In genomic region chr5:32315221-32316014, GRCh38 we compare ENCODE assay signal across 31 cellular contexts. TPM values are rescaled to one million over a fixed set of nuclear protein-coding genes. Genes with fewer than 3 reads are reported as not detected.
DNase-seq lines count a peak whose midpoint lies in the region; ATAC-seq and TF ChIP-seq lines count a peak whose summit lies in the region.
"Had no signal": no experiment of that assay in that cellular context is flagged by ENCODE, and none has a peak within 500 bp of the region (broad histone marks: within the 10 kb centered on the region; RNA-seq: fewer than 3 reads in every experiment).

No MANE protein-coding gene starts in this region.

- no peaks in the 10 kb centered on the region for H3K27me3 Mint-ChIP-seq in activated T-cell treated with anti-CD3 and anti-CD28 coated beads, Interleukin-2, amount 50 U/mL, for 72 hours (ENCODE audit: low read depth)
- H3K27me3 Mint-ChIP-seq in glutamatergic neuron (ENCODE audit: unreplicated experiment) (peaks cover 4% of the 10 kb centered on the region), osteocyte (ENCODE audit: unreplicated experiment) (no peaks in the 10 kb centered on the region)
- H3K27me3 Mint-ChIP-seq: activated B cell treated with CpG ODN at 0.5 μM for 24 hours had no signal

- H3K4me1 Mint-ChIP-seq in activated T-cell treated with anti-CD3 and anti-CD28 coated beads, Interleukin-2, amount 50 U/mL, for 72 hours (ENCODE audit: low read depth), result peaks cover 22% of the 10 kb centered on the region
- H3K4me1 Mint-ChIP-seq in glutamatergic neuron (ENCODE audit: low read depth, unreplicated experiment) (peaks cover 9% of the 10 kb centered on the region), osteocyte (ENCODE audit: unreplicated experiment) (peaks cover 13% of the 10 kb centered on the region)

- no peak overlapping the region for H3K27ac Mint-ChIP-seq in activated T-cell treated with anti-CD3 and anti-CD28 coated beads, Interleukin-2, amount 50 U/mL, for 72 hours
- H3K27ac Mint-ChIP-seq in glutamatergic neuron (ENCODE audit: unreplicated experiment) (no peak overlapping the region), osteocyte (ENCODE audit: unreplicated experiment) (no peak overlapping the region)
- H3K27ac Mint-ChIP-seq: activated B cell treated with CpG ODN at 0.5 μM for 24 hours, GM23338 had no signal

- H3K4me3 ChIP-seq in HEK293 (ENCODE audit: low read depth, low read length), result no peak overlapping the region
- H3K4me3 ChIP-seq: A549, GM23338, left lung, pancreas, testis had no signal

- POLR2A ChIA-PET in HEK293 (lab: Yijun Ruan, JAX), result no interaction called here

- DNase-seq in activated T-cell treated with anti-CD3 and anti-CD28 coated beads, Interleukin-2, amount 50 U/mL, for 48 hours, result peak; percentile 6 to 7
- DNase-seq in activated T-cell treated with anti-CD3 and anti-CD28 coated beads, Interleukin-2, amount 50 U/mL, for 72 hours, result no peak
- DNase-seq in glutamatergic neuron (no peak), osteocyte (ENCODE audit: extremely low spot score, unreplicated experiment) (peak; percentile 27), NCI-H1417 treated with DMSO at 0.1 percent for 48 hours (lab: John Stamatoyannopoulos, UW) (no peak)
- DNase-seq in activated CD4-positive, CD25-positive, alpha-beta regulatory T cell treated with anti-CD3 and anti-CD28 coated beads, Interleukin-2, amount 50 U/mL, for 72 hours, result no peak
- DNase-seq: activated B cell treated with CpG ODN at 0.5 μM for 24 hours; activated CD4-positive, alpha-beta T cell treated with anti-CD3 and anti-CD28 coated beads, Interleukin-2, amount 50 U/mL, for 1 hour; CD8-positive, alpha-beta T cell; central memory CD4-positive, alpha-beta T cell; cortex of kidney; effector memory CD4-positive, alpha-beta T cell; islet precursor cell; KBM-7; left lung; mesendoderm; NCI-H1105; NCI-H187 treated with DMSO at 0.1 percent for 48 hours; NCI-H2171; NCI-H510A; right cardiac atrium; SIG-M5; stimulated activated CD4-positive, alpha-beta T cell treated with anti-CD3 and anti-CD28 coated beads, Interleukin-1b, Interleukin-23, amount 100 ng/mL, for 48 hours; stimulated activated naive CD8-positive, alpha-beta T cell treated with anti-CD3 and anti-CD28 coated beads, Interleukin-15, Interleukin-2, amounts not matched to agents 100 U/mL and 50 U/mL, for 24 hours; testis had no signal

- H3K4me1 ChIP-seq in HEK293 (ENCODE audit: control insufficient read depth, insufficient read depth, low read length), result peaks cover 8% of the 10 kb centered on the region; the same call in 1 of the 2 replicates

- no peak overlapping the region for H3K4me3 Mint-ChIP-seq in activated T-cell treated with anti-CD3 and anti-CD28 coated beads, Interleukin-2, amount 50 U/mL, for 72 hours
- H3K4me3 Mint-ChIP-seq in glutamatergic neuron (ENCODE audit: unreplicated experiment), result peak overlapping the region; percentile 20
- peak overlapping the region; percentile 42 for H3K4me3 Mint-ChIP-seq in osteocyte (ENCODE audit: unreplicated experiment)

- CTCF ChIA-PET in HEK293 (lab: Yijun Ruan, JAX), result no interaction called here

- no peak overlapping the region for H3K27ac ChIP-seq in HEK293 (ENCODE audit: extremely low read depth, low read depth, low read length)
- H3K27ac ChIP-seq: A549, epithelial cell of prostate, testis had no signal

- ATAC-seq in activated T-cell treated with anti-CD3 and anti-CD28 coated beads, Interleukin-2, amount 50 U/mL, for 72 hours (replicated peaks in 1 of 2), result no peak
- ATAC-seq in HG02610 (IDR thresholded peaks at IDR 0.05; ENCODE audit: unreplicated experiment), result no peak
- ATAC-seq: A549; CD8-positive, alpha-beta T cell; GM23338; left lung; right cardiac atrium; stimulated activated naive CD8-positive, alpha-beta T cell treated with anti-CD3 and anti-CD28 coated beads, Interleukin-15, Interleukin-2, amounts not matched to agents 100 U/mL and 50 U/mL, for 24 hours had no signal

- peaks cover 0 to 2% of the 10 kb centered on the region in 2 donors for H3K36me3 Mint-ChIP-seq in activated T-cell treated with anti-CD3 and anti-CD28 coated beads, Interleukin-2, amount 50 U/mL, for 72 hours (ENCODE audit: insufficient read depth in 2 of 2)
- H3K36me3 Mint-ChIP-seq in glutamatergic neuron (ENCODE audit: unreplicated experiment) (no peaks in the 10 kb centered on the region), osteocyte (ENCODE audit: unreplicated experiment) (peaks cover 4% of the 10 kb centered on the region)

- no peaks in the 10 kb centered on the region for H3K9me3 ChIP-seq in HEK293 (ENCODE audit: control insufficient read depth, insufficient read depth, low read depth, low read length)
- H3K9me3 ChIP-seq: A549, left lung, pancreas, testis had no signal

- H3K36me3 ChIP-seq in HEK293 (ENCODE audit: control insufficient read depth in 2 of 2, insufficient read depth in 1 of 2, low read length in 2 of 2), result no peaks in the 10 kb centered on the region
- H3K36me3 ChIP-seq: left lung, pancreas had no signal

- TF ChIP-seq CTCF in HEK293 (tag by site-specific recombination; IDR thresholded peaks at IDR 0.05), result no peak
- TF ChIP-seq CTCF in glutamatergic neuron (IDR thresholded peaks at IDR 0.05; ENCODE audit: partially characterized antibody, unreplicated experiment), result no peak
- no peak for TF ChIP-seq CTCF in osteocyte (IDR thresholded peaks at IDR 0.05)

- H3K9me3 Mint-ChIP-seq in activated T-cell treated with anti-CD3 and anti-CD28 coated beads, Interleukin-2, amount 50 U/mL, for 72 hours, result no peaks in the 10 kb centered on the region
- peaks cover 4% of the 10 kb centered on the region for H3K9me3 Mint-ChIP-seq in glutamatergic neuron (ENCODE audit: unreplicated experiment)
- H3K9me3 Mint-ChIP-seq in osteocyte (ENCODE audit: unreplicated experiment), result no peaks in the 10 kb centered on the region
- H3K9me3 Mint-ChIP-seq: activated B cell treated with CpG ODN at 0.5 μM for 24 hours; CD8-positive, alpha-beta T cell; GM23338 had no signal

TF ChIP-seq in HEK293, 187 proteins besides CTCF, POLR2A, EP300 and RAD21:
- TF ChIP-seq KLF1 (tag by site-specific recombination; IDR thresholded peaks at IDR 0.05) (no peak), EGR2 (tag by site-specific recombination; IDR thresholded peaks at IDR 0.05; ENCODE audit: low read depth) (peak; percentile 98), ZNF426 (tag by site-specific recombination; IDR thresholded peaks at IDR 0.05) (no peak), ZNF350 (tag by site-specific recombination; IDR thresholded peaks at IDR 0.05) (no peak), ZNF362 (tag by site-specific recombination; IDR thresholded peaks at IDR 0.05) (no peak), SP2 (tag by site-specific recombination; IDR thresholded peaks at IDR 0.05) (no peak), ZNF394 (tag by site-specific recombination; IDR thresholded peaks at IDR 0.05; ENCODE audit: borderline replicate concordance) (no peak), YY1 (tag by site-specific recombination; IDR thresholded peaks at IDR 0.05) (no peak), GFI1B (tag by site-specific recombination; IDR thresholded peaks at IDR 0.05) (0 out of 2 replicates have a peak, but pooled peaks have one; percentile 41), ZNF645 (tag by site-specific recombination; IDR thresholded peaks at IDR 0.05) (no peak), ZFHX2 (tag by site-specific recombination; conservative IDR thresholded peaks at IDR 0.05) (peak; percentile 96), ZSCAN4 (tag by site-specific recombination; IDR thresholded peaks at IDR 0.05) (peak; percentile 62; the same call in 1 of the 2 replicates)
TF ChIP-seq in HEK293: peak in this region for 4.

RNA-seq across cellular contexts. Expression of gene MTMR12, which starts 2.7 kb away (rescaled TPM):
- 10 to 100 TPM; 22.1 to 23.5 TPM for total RNA-seq in activated T-cell treated with anti-CD3 and anti-CD28 coated beads, Interleukin-2, amount 50 U/mL, for 72 hours
- 25.6 TPM for total RNA-seq in glutamatergic neuron (ENCODE audit: unreplicated experiment)
- total RNA-seq in osteocyte, result 19.6 and 23.4 TPM in 2 replicates

Comparison
In these comparisons a context has a peak if more than half of its experiments do, and no peak if none do; other contexts are left out.
1. DNase-seq: peak in activated T-cell treated with anti-CD3 and anti-CD28 coated beads, Interleukin-2, amount 50 U/mL, for 48 hours (2 of 2) and osteocyte (single experiment); none in activated T-cell treated with anti-CD3 and anti-CD28 coated beads, Interleukin-2, amount 50 U/mL, for 72 hours (0 of 2), glutamatergic neuron (single experiment), NCI-H1417 treated with DMSO at 0.1 percent for 48 hours (single experiment) and activated CD4-positive, CD25-positive, alpha-beta regulatory T cell treated with anti-CD3 and anti-CD28 coated beads, Interleukin-2, amount 50 U/mL, for 72 hours (single experiment).
2. H3K4me3 Mint-ChIP-seq: peak in glutamatergic neuron (single experiment) and osteocyte (single experiment); none in activated T-cell treated with anti-CD3 and anti-CD28 coated beads, Interleukin-2, amount 50 U/mL, for 72 hours (0 of 2).